In genomic region chr4:82667761-82668505, GRCh38 we compare ENCODE assay signal across 22 cellular contexts.
"Had no signal": no experiment of that assay in that cellular context is flagged by ENCODE, and none has a peak within 500 bp of the region (broad histone marks: within the 10 kb centered on the region; RNA-seq: fewer than 3 reads in every experiment).

No MANE protein-coding gene starts in this region.

- H3K27me3 Mint-ChIP-seq: central memory CD8-positive, alpha-beta T cell had no signal

- H3K4me3 Mint-ChIP-seq: activated CD4-positive, alpha-beta memory T cell treated with anti-CD3 and anti-CD28 coated beads, Interleukin-2, amount 10 ng/mL, durations not matched to agents 7 days and 5 days; activated naive CD4-positive, alpha-beta T cell treated with anti-CD3 and anti-CD28 coated beads, Interleukin-2, amount 50 U/mL, for 24 hours; activated T-cell treated with anti-CD3 and anti-CD28 coated beads, Interleukin-2, amount 50 U/mL, for 24 hours; central memory CD8-positive, alpha-beta T cell; T-cell had no signal

- H3K4me3 ChIP-seq: adrenal gland, ovary, sigmoid colon, stomach, testis, upper lobe of right lung had no signal

- H3K9ac ChIP-seq: SK-N-SH had no signal

- ATAC-seq: left lobe of liver, T-cell, upper lobe of right lung had no signal

- H3K36me3 ChIP-seq: adrenal gland, brain microvascular endothelial cell, ovary, sigmoid colon, stomach, upper lobe of right lung had no signal

- H3K27me3 ChIP-seq: adrenal gland, brain microvascular endothelial cell, ovary, sigmoid colon, stomach, testis, upper lobe of right lung had no signal

- H3K27ac ChIP-seq: brain microvascular endothelial cell, sigmoid colon, stomach, testis, upper lobe of right lung had no signal

- H3K9me3 ChIP-seq: adrenal gland, ovary, sigmoid colon, SK-N-SH, stomach, testis, upper lobe of right lung had no signal

- H3K9me3 Mint-ChIP-seq: activated CD4-positive, alpha-beta memory T cell treated with anti-CD3 and anti-CD28 coated beads, Interleukin-2, amount 10 ng/mL, durations not matched to agents 7 days and 5 days had no signal

- H3K4me1 ChIP-seq: sigmoid colon, stomach, upper lobe of right lung had no signal

- DNase-seq: activated CD4-positive, alpha-beta memory T cell treated with anti-CD3 and anti-CD28 coated beads, Interleukin-2, amount 10 ng/mL, durations not matched to agents 7 days and 5 days; activated CD4-positive, alpha-beta T cell treated with anti-CD3 and anti-CD28 coated beads for 1 hour; activated effector memory CD4-positive, alpha-beta T cell treated with Interleukin-2 at 50 U/mL for 16 hours; activated T-cell treated with anti-CD3 and anti-CD28 coated beads, Interleukin-2, amount 50 U/mL, for 24 hours; adrenal gland; brain microvascular endothelial cell; cortex of kidney; effector CD8-positive, alpha-beta T cell; foreskin melanocyte; ovary; sigmoid colon; SK-N-SH; stimulated activated CD4-positive, alpha-beta T cell treated with anti-CD3 and anti-CD28 coated beads, Interleukin-12 subunit alpha, Interleukin-12 subunit beta, amount 100 ng/mL, for 4 hours; stimulated activated CD4-positive, alpha-beta T cell treated with anti-CD3 and anti-CD28 coated beads, Interleukin-2, amount 100 ng/mL, for 24 hours; stomach; T-cell; T1000; testis; upper lobe of right lung had no signal

- H3K27ac Mint-ChIP-seq: activated CD4-positive, alpha-beta memory T cell treated with anti-CD3 and anti-CD28 coated beads, Interleukin-2, amount 10 ng/mL, durations not matched to agents 7 days and 5 days; activated naive CD4-positive, alpha-beta T cell treated with anti-CD3 and anti-CD28 coated beads, Interleukin-2, amount 50 U/mL, for 24 hours; activated T-cell treated with anti-CD3 and anti-CD28 coated beads, Interleukin-2, amount 50 U/mL, for 24 hours; T-cell had no signal

- H3K4me1 Mint-ChIP-seq: activated CD4-positive, alpha-beta memory T cell treated with anti-CD3 and anti-CD28 coated beads, Interleukin-2, amount 10 ng/mL, durations not matched to agents 7 days and 5 days; activated naive CD4-positive, alpha-beta T cell treated with anti-CD3 and anti-CD28 coated beads, Interleukin-2, amount 50 U/mL, for 24 hours; central memory CD8-positive, alpha-beta T cell; T-cell had no signal

- H3K4me2 ChIP-seq: SK-N-SH had no signal
